30 cellular contexts compared by ENCODE assay signal in genomic region chr7:33705333-33705833, GRCh38.
DNase-seq lines count a peak whose midpoint lies in the region; ATAC-seq and TF ChIP-seq lines count a peak whose summit lies in the region.
"Had no signal": no experiment of that assay in that cellular context is flagged by ENCODE, and none has a peak within 500 bp of the region (broad histone marks: within the 10 kb centered on the region; RNA-seq: fewer than 3 reads in every experiment).

No MANE protein-coding gene starts in this region.

- POLR2A ChIA-PET in MCF 10A (lab: Yijun Ruan, JAX), result no interaction called here

- no peak overlapping the region for H2BK15ac ChIP-seq in mesendoderm (replicated peaks; ENCODE audit: low read depth)

- H3K4me1 Mint-ChIP-seq in effector memory CD8-positive, alpha-beta T cell (ENCODE audit: low read depth in 2 of 2), result peaks cover 13 to 35% of the 10 kb centered on the region in 2 donors
- peaks cover 6% of the 10 kb centered on the region for H3K4me1 Mint-ChIP-seq in MCF 10A (ENCODE audit: insufficient read depth, unreplicated experiment)
- no peaks in the 10 kb centered on the region for H3K4me1 Mint-ChIP-seq in activated naive CD4-positive, alpha-beta T cell treated with anti-CD3 and anti-CD28 coated beads for 36 hours (ENCODE audit: low read depth)
- H3K4me1 Mint-ChIP-seq: activated CD4-positive, alpha-beta memory T cell treated with anti-CD3 and anti-CD28 coated beads, Interleukin-2, amount 10 ng/mL, durations not matched to agents 7 days and 5 days; activated naive CD4-positive, alpha-beta T cell treated with anti-CD3 and anti-CD28 coated beads, Interleukin-2, amount 50 U/mL, for 24 hours; activated T-helper 17 cell treated with anti-CD3 and anti-CD28 coated beads, Interleukin-2, amount 50 U/mL, for 72 hours; CD4-positive, CD25-positive, alpha-beta regulatory T cell had no signal

- peak overlapping the region; percentile 93 for H2AK5ac ChIP-seq in mesendoderm (ENCODE audit: low read length)

- H3K27me3 ChIP-seq in HUES48 (ENCODE audit: control insufficient read depth, insufficient read depth, low read length), result peaks cover 39% of the 10 kb centered on the region
- no peaks in the 10 kb centered on the region for H3K27me3 ChIP-seq in mesendoderm (ENCODE audit: insufficient read depth, low read length, poor library complexity)
- H3K27me3 ChIP-seq: esophagus muscularis mucosa, heart right ventricle, testis had no signal

- DNase-seq in DMS53 (lab: John Stamatoyannopoulos, UW), result peak; percentile 52
- DNase-seq in DMS53 treated with DMSO at 0.1 percent for 48 hours (lab: John Stamatoyannopoulos, UW; ENCODE audit: unreplicated experiment), result no peak
- no peak for DNase-seq in effector memory CD8-positive, alpha-beta T cell
- peak; percentile 96 for DNase-seq in mesendoderm
- DNase-seq in MCF 10A (ENCODE audit: unreplicated experiment), result no peak
- no peak for DNase-seq in activated naive CD4-positive, alpha-beta T cell treated with anti-CD3 and anti-CD28 coated beads for 36 hours
- DNase-seq: 8988T; activated CD4-positive, alpha-beta memory T cell treated with anti-CD3 and anti-CD28 coated beads, Interleukin-2, amount 10 ng/mL, durations not matched to agents 7 days and 5 days; activated CD4-positive, alpha-beta T cell treated with anti-CD3 and anti-CD28 coated beads for 1 hour; activated CD8-positive, alpha-beta memory T cell treated with anti-CD3 and anti-CD28 coated beads, Interleukin-2, amount 50 U/mL, for 48 hours; amygdala; CD4-positive, CD25-positive, alpha-beta regulatory T cell; foreskin melanocyte; heart right ventricle; KG1; left ventricle myocardium inferior; NCI-H1436 treated with DMSO at 0.1 percent for 48 hours; NCI-H446 treated with DMSO at 0.1 percent for 48 hours; NCI-H82; PC-9; Right ventricle myocardium superior; stimulated activated naive CD4-positive, alpha-beta T cell treated with Interleukin-2 at 50 U/mL for 16 hours; T-helper 2 cell; testis had no signal

- H3K9me3 Mint-ChIP-seq in effector memory CD8-positive, alpha-beta T cell, result peaks cover under 1 to 5% of the 10 kb centered on the region in 2 donors
- H3K9me3 Mint-ChIP-seq in MCF 10A (ENCODE audit: unreplicated experiment), result peaks cover 5% of the 10 kb centered on the region
- H3K9me3 Mint-ChIP-seq in activated naive CD4-positive, alpha-beta T cell treated with anti-CD3 and anti-CD28 coated beads for 36 hours, result peaks cover 21% of the 10 kb centered on the region

- no peaks in the 10 kb centered on the region for H3K79me2 ChIP-seq in mesendoderm (ENCODE audit: control insufficient read depth, insufficient read depth, low read length)

- no peaks in the 10 kb centered on the region for H3K79me1 ChIP-seq in mesendoderm (ENCODE audit: low read length)

- peak overlapping the region; percentile 77 for H4K5ac ChIP-seq in mesendoderm (ENCODE audit: low read length)

- ATAC-seq in effector memory CD8-positive, alpha-beta T cell (replicated peaks), result no peak
- ATAC-seq in HG03565 (IDR thresholded peaks at IDR 0.05; ENCODE audit: unreplicated experiment), result no peak
- ATAC-seq: activated T-helper 17 cell treated with anti-CD3 and anti-CD28 coated beads, Interleukin-2, amount 50 U/mL, for 72 hours; heart right ventricle had no signal

- H3K4me1 ChIP-seq in HUES48 (ENCODE audit: control insufficient read depth, insufficient read depth, low read length), result peaks cover 32% of the 10 kb centered on the region
- peaks cover 16% of the 10 kb centered on the region for H3K4me1 ChIP-seq in mesendoderm (ENCODE audit: control insufficient read depth, low read depth, low read length)
- H3K4me1 ChIP-seq: HAP-1, testis had no signal

- H3K27me3 Mint-ChIP-seq in effector memory CD8-positive, alpha-beta T cell, result no peaks in the 10 kb centered on the region
- no peaks in the 10 kb centered on the region for H3K27me3 Mint-ChIP-seq in MCF 10A (ENCODE audit: insufficient read depth, unreplicated experiment)
- H3K27me3 Mint-ChIP-seq in activated naive CD4-positive, alpha-beta T cell treated with anti-CD3 and anti-CD28 coated beads for 36 hours (ENCODE audit: low read depth), result no peaks in the 10 kb centered on the region
- H3K27me3 Mint-ChIP-seq: activated CD4-positive, alpha-beta memory T cell treated with anti-CD3 and anti-CD28 coated beads, Interleukin-2, amount 10 ng/mL, durations not matched to agents 7 days and 5 days; activated naive CD4-positive, alpha-beta T cell treated with anti-CD3 and anti-CD28 coated beads, Interleukin-2, amount 50 U/mL, for 24 hours; activated T-helper 17 cell treated with anti-CD3 and anti-CD28 coated beads, Interleukin-2, amount 50 U/mL, for 72 hours; CD4-positive, CD25-positive, alpha-beta regulatory T cell had no signal

- peaks cover 10% of the 10 kb centered on the region for H3K9me3 ChIP-seq in HUES48 (ENCODE audit: control insufficient read depth, insufficient read depth, low read length)
- H3K9me3 ChIP-seq: HAP-1, testis had no signal

- peak overlapping the region; percentile 33 for H3K18ac ChIP-seq in mesendoderm (ENCODE audit: low read length)

- no peaks in the 10 kb centered on the region for H3K36me3 ChIP-seq in HUES48 (ENCODE audit: control insufficient read depth, insufficient read depth, low read length)
- no peaks in the 10 kb centered on the region for H3K36me3 ChIP-seq in mesendoderm (ENCODE audit: control insufficient read depth, insufficient read depth, low read length)
- H3K36me3 ChIP-seq: esophagus muscularis mucosa, HAP-1 had no signal

- no peak overlapping the region for H3K9ac ChIP-seq in HUES48 (ENCODE audit: low read depth, low read length)
- H3K9ac ChIP-seq in mesendoderm (ENCODE audit: low read length), result no peak overlapping the region

- no TSS peak for BruUV-seq in MCF 10A (replicated peaks; lab: Mats Ljungman, UMichigan)

- peak overlapping the region; percentile 8 to 38 for H3K4me3 Mint-ChIP-seq in effector memory CD8-positive, alpha-beta T cell
- no peak overlapping the region for H3K4me3 Mint-ChIP-seq in MCF 10A (ENCODE audit: unreplicated experiment)
- no peak overlapping the region for H3K4me3 Mint-ChIP-seq in activated naive CD4-positive, alpha-beta T cell treated with anti-CD3 and anti-CD28 coated beads for 36 hours
- H3K4me3 Mint-ChIP-seq: activated CD4-positive, alpha-beta memory T cell treated with anti-CD3 and anti-CD28 coated beads, Interleukin-2, amount 10 ng/mL, durations not matched to agents 7 days and 5 days; activated naive CD4-positive, alpha-beta T cell treated with anti-CD3 and anti-CD28 coated beads, Interleukin-2, amount 50 U/mL, for 24 hours; activated T-helper 17 cell treated with anti-CD3 and anti-CD28 coated beads, Interleukin-2, amount 50 U/mL, for 72 hours; CD4-positive, CD25-positive, alpha-beta regulatory T cell had no signal

- no peak for TF ChIP-seq CTCF in MCF 10A (IDR thresholded peaks at IDR 0.05; ENCODE audit: unreplicated experiment)

- no CpG with 5 or more reads among the region's 5 CpGs for WGBS in mesendoderm (ENCODE audit: extremely low coverage, insufficient coverage, low lambda C conversion rate)

- no peak overlapping the region for H4K8ac ChIP-seq in mesendoderm (ENCODE audit: low read depth, low read length)

- H3K56ac ChIP-seq in mesendoderm (ENCODE audit: low read length), result peak overlapping the region; percentile 81

- CTCF ChIA-PET in MCF 10A (lab: Yijun Ruan, JAX), result interaction anchor here (2.9 kb wide), 1 partner anchor 10 kb away, joined by 16 read pairs; no protein-coding TSS in a partner anchor
- CTCF ChIA-PET in activated naive CD4-positive, alpha-beta T cell treated with anti-CD3 and anti-CD28 coated beads for 36 hours (lab: Charles Lee), result no interaction called here

- peak overlapping the region; percentile 64 to 67 for H3K27ac Mint-ChIP-seq in effector memory CD8-positive, alpha-beta T cell
- no peak overlapping the region for H3K27ac Mint-ChIP-seq in MCF 10A (ENCODE audit: low read depth, unreplicated experiment)
- H3K27ac Mint-ChIP-seq in activated naive CD4-positive, alpha-beta T cell treated with anti-CD3 and anti-CD28 coated beads for 36 hours, result no peak overlapping the region
- H3K27ac Mint-ChIP-seq: activated CD4-positive, alpha-beta memory T cell treated with anti-CD3 and anti-CD28 coated beads, Interleukin-2, amount 10 ng/mL, durations not matched to agents 7 days and 5 days; activated naive CD4-positive, alpha-beta T cell treated with anti-CD3 and anti-CD28 coated beads, Interleukin-2, amount 50 U/mL, for 24 hours; activated T-helper 17 cell treated with anti-CD3 and anti-CD28 coated beads, Interleukin-2, amount 50 U/mL, for 72 hours; CD4-positive, CD25-positive, alpha-beta regulatory T cell had no signal

- no peak overlapping the region for H3K4me2 ChIP-seq in mesendoderm (ENCODE audit: low read length)
- H3K4me2 ChIP-seq: PC-9 had no signal

- H2BK5ac ChIP-seq in mesendoderm (ENCODE audit: low read length), result peak overlapping the region; percentile 87

- H3K23ac ChIP-seq in mesendoderm (ENCODE audit: low read length), result no peak overlapping the region

- intact Hi-C loops in MCF 10A (cut with micrococcal nuclease), result no loop called here
- intact Hi-C loops in activated naive CD4-positive, alpha-beta T cell treated with anti-CD3 and anti-CD28 coated beads for 36 hours (cut with micrococcal nuclease), result no loop called here

- no peaks in the 10 kb centered on the region for H3K36me3 Mint-ChIP-seq in effector memory CD8-positive, alpha-beta T cell (ENCODE audit: insufficient read depth)
- peaks cover 6% of the 10 kb centered on the region for H3K36me3 Mint-ChIP-seq in MCF 10A (ENCODE audit: insufficient read depth, unreplicated experiment)
- H3K36me3 Mint-ChIP-seq in activated naive CD4-positive, alpha-beta T cell treated with anti-CD3 and anti-CD28 coated beads for 36 hours (ENCODE audit: low read depth), result peaks cover 13% of the 10 kb centered on the region
- H3K36me3 Mint-ChIP-seq: CD4-positive, CD25-positive, alpha-beta regulatory T cell had no signal

- H3K27ac ChIP-seq in HUES48 (ENCODE audit: low read depth, low read length), result peak overlapping the region; percentile 79
- no peak overlapping the region for H3K27ac ChIP-seq in mesendoderm (ENCODE audit: low read depth, low read length)
- H3K27ac ChIP-seq: esophagus muscularis mucosa, heart right ventricle, left ventricle myocardium inferior, PC-9, testis had no signal

- no peak overlapping the region for H2BK120ac ChIP-seq in mesendoderm (ENCODE audit: low read depth, low read length)

- H3K4ac ChIP-seq in mesendoderm (ENCODE audit: low read depth, low read length), result peak overlapping the region; percentile 8

- H3K4me3 ChIP-seq in HUES48 (ENCODE audit: low read depth, low read length) (peak overlapping the region; percentile 24; the same call in 1 of the 2 replicates), mesendoderm (ENCODE audit: low read length) (no peak overlapping the region)
- H3K4me3 ChIP-seq: esophagus muscularis mucosa, HAP-1, heart right ventricle, left ventricle myocardium inferior, PC-9, testis had no signal

Comparison
In these comparisons a context has a peak if more than half of its experiments do, and no peak if none do; other contexts are left out.
1. DNase-seq: peak in DMS53 (single experiment) and mesendoderm (single experiment); none in DMS53 treated with DMSO at 0.1 percent for 48 hours (single experiment), effector memory CD8-positive, alpha-beta T cell (0 of 3), MCF 10A (single experiment) and activated naive CD4-positive, alpha-beta T cell treated with anti-CD3 and anti-CD28 coated beads for 36 hours (single experiment).
2. H3K27ac Mint-ChIP-seq: peak in effector memory CD8-positive, alpha-beta T cell (2 of 2); none in MCF 10A (single experiment) and activated naive CD4-positive, alpha-beta T cell treated with anti-CD3 and anti-CD28 coated beads for 36 hours (single experiment).
3. H3K4me3 Mint-ChIP-seq: peak in effector memory CD8-positive, alpha-beta T cell (2 of 2); none in MCF 10A (single experiment) and activated naive CD4-positive, alpha-beta T cell treated with anti-CD3 and anti-CD28 coated beads for 36 hours (single experiment).